In genomic region chr6:81743649-81744048, GRCh38 we compare ENCODE assay signal across 22 cellular contexts.
"Had no signal": no experiment of that assay in that cellular context is flagged by ENCODE, and none has a peak within 500 bp of the region (broad histone marks: within the 10 kb centered on the region; RNA-seq: fewer than 3 reads in every experiment).

No MANE protein-coding gene starts in this region.

- ATAC-seq: activated naive CD4-positive, alpha-beta T cell treated with anti-CD3 and anti-CD28 coated beads, Interleukin-2, amount 50 U/mL, for 72 hours; mucosa of descending colon; stimulated activated naive CD8-positive, alpha-beta T cell treated with anti-CD3 and anti-CD28 coated beads, Interleukin-15, amount 100 ng/mL, for 72 hours had no signal

- H3K9me3 Mint-ChIP-seq: activated CD4-positive, alpha-beta memory T cell treated with anti-CD3 and anti-CD28 coated beads for 36 hours; activated naive CD4-positive, alpha-beta T cell treated with anti-CD3 and anti-CD28 coated beads, Interleukin-2, amount 50 U/mL, for 72 hours; activated T-helper 1 cell treated with anti-CD3 and anti-CD28 coated beads, Interleukin-12 subunit alpha, Interleukin-12 subunit beta, Interleukin-2, Interleukin-4 antibody, amounts not matched to agents 30 ng/mL and 10 ng/mL and 1 ng/mL, durations not matched to agents 14 hours and 24 hours and 36 hours; dendritic cell treated with granulocyte-macrophage colony-stimulating factor and Interleukin-4, amounts not matched to agents 40 ng/mL and 50 ng/mL, for 4 days; immature natural killer cell; naive B cell; stimulated activated naive CD8-positive, alpha-beta T cell treated with anti-CD3 and anti-CD28 coated beads, Interleukin-15, amount 100 ng/mL, for 72 hours had no signal

- H3K27me3 Mint-ChIP-seq: activated CD4-positive, alpha-beta memory T cell treated with anti-CD3 and anti-CD28 coated beads for 36 hours; dendritic cell treated with granulocyte-macrophage colony-stimulating factor and Interleukin-4, amounts not matched to agents 40 ng/mL and 50 ng/mL, for 4 days; naive B cell; stimulated activated naive CD8-positive, alpha-beta T cell treated with anti-CD3 and anti-CD28 coated beads, Interleukin-15, amount 100 ng/mL, for 72 hours had no signal

- H3K27me3 ChIP-seq: adrenal gland, esophagus muscularis mucosa, suprapubic skin, upper lobe of left lung had no signal

- H3K9me3 ChIP-seq: adrenal gland, esophagus muscularis mucosa, mucosa of descending colon, prostate gland, suprapubic skin, upper lobe of left lung had no signal

- H3K36me3 ChIP-seq: adrenal gland, prostate gland had no signal

- H3K27ac Mint-ChIP-seq: activated CD4-positive, alpha-beta memory T cell treated with anti-CD3 and anti-CD28 coated beads for 36 hours; activated naive CD4-positive, alpha-beta T cell treated with anti-CD3 and anti-CD28 coated beads, Interleukin-2, amount 50 U/mL, for 72 hours; activated T-helper 1 cell treated with anti-CD3 and anti-CD28 coated beads, Interleukin-12 subunit alpha, Interleukin-12 subunit beta, Interleukin-2, Interleukin-4 antibody, amounts not matched to agents 30 ng/mL and 10 ng/mL and 1 ng/mL, durations not matched to agents 14 hours and 24 hours and 36 hours; dendritic cell treated with granulocyte-macrophage colony-stimulating factor and Interleukin-4, amounts not matched to agents 40 ng/mL and 50 ng/mL, for 4 days; naive B cell had no signal

- DNase-seq: activated CD4-positive, alpha-beta memory T cell treated with anti-CD3 and anti-CD28 coated beads for 36 hours; activated CD4-positive, alpha-beta T cell treated with anti-CD3 and anti-CD28 coated beads for 4 hours; activated gamma-delta T cell treated with Interleukin-2 at 50 U/mL for 16 hours; activated T-cell treated with anti-CD3 and anti-CD28 coated beads for 4 hours; adrenal gland; effector CD8-positive, alpha-beta T cell; immature natural killer cell; mesenchymal stem cell; mucosa of descending colon; naive B cell; stimulated activated CD4-positive, alpha-beta T cell treated with anti-CD3 and anti-CD28 coated beads, Interleukin-4, amount 100 ng/mL, for 1 hour; stimulated activated naive CD8-positive, alpha-beta T cell treated with anti-CD3 and anti-CD28 coated beads, Interleukin-15, amount 100 ng/mL, for 72 hours; T-helper 2 cell; upper lobe of left lung had no signal

- H3K27ac ChIP-seq: adrenal gland, esophagus muscularis mucosa, prostate gland, skin epidermis, suprapubic skin, upper lobe of left lung had no signal

- H3K4me1 ChIP-seq: prostate gland had no signal

- H3K36me3 Mint-ChIP-seq: activated CD4-positive, alpha-beta memory T cell treated with anti-CD3 and anti-CD28 coated beads for 36 hours; activated naive CD4-positive, alpha-beta T cell treated with anti-CD3 and anti-CD28 coated beads, Interleukin-2, amount 50 U/mL, for 72 hours had no signal

- H3K4me3 Mint-ChIP-seq: activated CD4-positive, alpha-beta memory T cell treated with anti-CD3 and anti-CD28 coated beads for 36 hours; activated T-helper 1 cell treated with anti-CD3 and anti-CD28 coated beads, Interleukin-12 subunit alpha, Interleukin-12 subunit beta, Interleukin-2, Interleukin-4 antibody, amounts not matched to agents 30 ng/mL and 10 ng/mL and 1 ng/mL, durations not matched to agents 14 hours and 24 hours and 36 hours; dendritic cell treated with granulocyte-macrophage colony-stimulating factor and Interleukin-4, amounts not matched to agents 40 ng/mL and 50 ng/mL, for 4 days; immature natural killer cell; naive B cell; neural crest cell; stimulated activated naive CD8-positive, alpha-beta T cell treated with anti-CD3 and anti-CD28 coated beads, Interleukin-15, amount 100 ng/mL, for 72 hours had no signal

- H3K4me3 ChIP-seq: adrenal gland, esophagus muscularis mucosa, mucosa of descending colon, prostate gland, skin epidermis, suprapubic skin, upper lobe of left lung had no signal
